ENCODE assay signal across 8 cellular contexts in the genomic region with DNA sequence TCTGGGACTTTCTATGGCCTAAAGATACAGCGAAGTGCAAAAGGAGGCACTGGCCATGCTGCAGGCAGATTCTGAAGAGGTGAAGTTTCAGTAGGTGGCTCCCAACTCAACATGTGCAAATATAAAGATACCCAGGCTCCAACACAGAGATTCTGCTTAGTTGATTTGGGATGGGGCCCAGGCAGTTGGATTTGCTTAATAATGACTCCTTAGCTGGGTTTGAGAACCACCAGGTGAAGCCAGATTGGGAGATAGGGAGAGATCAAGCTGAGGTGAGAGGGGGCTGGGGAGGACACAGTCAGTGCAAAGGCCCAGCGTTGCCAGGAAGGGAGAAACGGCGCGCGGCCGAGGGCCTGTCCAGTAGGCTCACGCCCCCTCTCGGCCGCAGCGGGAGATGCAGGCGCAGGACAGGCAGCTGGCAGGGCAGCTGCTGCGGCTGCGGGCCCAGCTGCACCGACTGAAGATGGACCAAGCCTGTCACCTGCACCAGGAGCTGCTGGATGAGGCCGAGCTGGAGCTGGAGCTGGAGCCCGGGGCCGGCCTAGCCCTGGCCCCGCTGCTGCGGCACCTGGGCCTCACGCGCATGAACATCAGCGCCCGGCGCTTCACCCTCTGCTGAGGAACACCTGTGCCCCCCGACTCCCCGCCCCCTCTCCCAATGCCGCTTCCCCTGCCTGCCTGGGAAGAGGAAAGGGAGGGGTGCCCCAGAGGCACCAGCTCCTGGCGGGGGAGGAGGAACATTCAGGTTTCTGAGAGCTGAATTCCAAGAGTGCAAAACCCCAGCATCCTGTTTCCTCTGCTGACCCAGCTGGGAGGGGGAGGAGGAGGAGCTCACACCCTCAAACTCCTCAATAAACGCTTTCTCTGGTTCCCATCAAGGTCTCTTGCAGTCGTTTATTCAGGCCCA. TPM values are rescaled to one million over a fixed set of nuclear protein-coding genes. Genes with fewer than 3 reads are reported as not detected.
A peak's percentile ranks its signal among the peaks of the same experiment; 100 is the strongest.
DNase-seq lines count a peak whose midpoint lies in the region; ATAC-seq and TF ChIP-seq lines count a peak whose summit lies in the region.

No MANE protein-coding gene starts in this region.

- TF ChIP-seq CTCF in natural killer cell (IDR thresholded peaks at IDR 0.05) = peak; percentile 91

- no peak overlapping the region for H3K9ac ChIP-seq in stomach smooth muscle (ENCODE audit: low read length in 2 of 2)

- H3K4me3 ChIP-seq in stomach smooth muscle (ENCODE audit: low read length in 2 of 2) = peak overlapping the region in 1 of 2 donors; percentile 15

- H3K27me3 ChIP-seq in stomach smooth muscle (ENCODE audit: control insufficient read depth in 1 of 2, insufficient read depth in 2 of 2, low read length in 2 of 2) = peaks cover 4 to 17% of the 10 kb centered on the region in 2 donors

- intact Hi-C loops in natural killer cell (cut with micrococcal nuclease) = no loop called here

- peak; percentile 64 for DNase-seq in COLO829 (ENCODE audit: low spot score)
- DNase-seq in NCI-H774 (lab: John Stamatoyannopoulos, UW) = peak; percentile 96
- DNase-seq in activated CD8-positive, alpha-beta memory T cell treated with anti-CD3 and anti-CD28 coated beads, Interleukin-2, amount 50 U/mL, for 48 hours = peak; percentile 93
- DNase-seq in natural killer cell = peak; percentile 75

- H3K27ac ChIP-seq in stomach smooth muscle (ENCODE audit: low read length) = peak overlapping the region; percentile 24

- no peaks in the 10 kb centered on the region for H3K36me3 Mint-ChIP-seq in natural killer cell

- ATAC-seq in HG02885 (IDR thresholded peaks at IDR 0.05; ENCODE audit: poor library complexity, unreplicated experiment) (peak; percentile 41), esophagus mucosa (peak; percentile 61), natural killer cell (peak; percentile 29 to 63 (median 53)), GM18873 (IDR thresholded peaks at IDR 0.05; ENCODE audit: low FRiP score, unreplicated experiment) (no peak)

- H3K4me3 Mint-ChIP-seq in natural killer cell = peak overlapping the region; percentile 100

- peak overlapping the region; percentile 93 to 96 for H3K27ac Mint-ChIP-seq in natural killer cell

- no peaks in the 10 kb centered on the region for H3K9me3 ChIP-seq in stomach smooth muscle (ENCODE audit: control insufficient read depth in 2 of 2, low read length in 2 of 2)

- H3K36me3 ChIP-seq in stomach smooth muscle (ENCODE audit: control insufficient read depth in 2 of 2, insufficient read depth in 2 of 2, low read length in 2 of 2) = no peaks in the 10 kb centered on the region

- no peaks in the 10 kb centered on the region for H3K9me3 Mint-ChIP-seq in natural killer cell

- H3K4me1 ChIP-seq in stomach smooth muscle (ENCODE audit: control insufficient read depth, insufficient read depth, low read length) = peaks cover 19% of the 10 kb centered on the region

- H3K27me3 Mint-ChIP-seq in natural killer cell (ENCODE audit: low read depth in 2 of 2) = no peaks in the 10 kb centered on the region

- peaks cover 50 to 57% of the 10 kb centered on the region in 2 donors for H3K4me1 Mint-ChIP-seq in natural killer cell

RNA-seq across cellular contexts. Expression of a gene that starts 1.2 kb away (rescaled TPM):
- total RNA-seq in esophagus mucosa (1.5 TPM), natural killer cell (1 to 10 TPM in 1 of 3 donors, under 1 TPM in 2; 0.54 to 1.3 (median 0.80) TPM)

RNA-seq across cellular contexts. Expression of a gene that starts 2.8 kb away (rescaled TPM):
- total RNA-seq in esophagus mucosa = 1.00 TPM
- total RNA-seq in natural killer cell = 100 to 1,000 TPM; 180 to 227 (median 215) TPM

RNA-seq across cellular contexts. Expression of a gene that starts 26.0 kb away (rescaled TPM):
- total RNA-seq in esophagus mucosa = 175 TPM
- total RNA-seq in natural killer cell = 100 to 1,000 TPM; 107 to 126 (median 110) TPM

RNA-seq across cellular contexts. Expression of a gene that starts 26.1 kb away (rescaled TPM):
- total RNA-seq in esophagus mucosa (11.0 TPM), natural killer cell (10 to 100 TPM; 22.2 to 27.1 (median 24.7) TPM)

RNA-seq across cellular contexts. Expression of a gene that starts 39.3 kb away (rescaled TPM):
- total RNA-seq in esophagus mucosa = not detected
- total RNA-seq in natural killer cell = not detected

Comparison
In these comparisons a context has a peak if more than half of its experiments do, and no peak if none do; other contexts are left out.
1. RNA of a gene that starts 2.8 kb away (total RNA-seq): 180 to 227 TPM in natural killer cell; 1.00 TPM in esophagus mucosa (single experiment); every median in the first group is over 10 times any median in the second.
2. Peak in every context shown above with its lines, with median percentiles within 50 percentile points of each other: DNase-seq.